Comparison of ENCODE assay signal across 26 cellular contexts in genomic region chr9:89171231-89171630, GRCh38. TPM values are rescaled to one million over a fixed set of nuclear protein-coding genes. Genes with fewer than 3 reads are reported as not detected.
"Had no signal": no experiment of that assay in that cellular context is flagged by ENCODE, and none has a peak within 500 bp of the region (broad histone marks: within the 10 kb centered on the region; RNA-seq: fewer than 3 reads in every experiment).

No MANE protein-coding gene starts in this region.

- H3K4me1 ChIP-seq: heart left ventricle, prostate gland, right atrium auricular region, uterus had no signal

- FAIRE-seq: islet of Langerhans, kidney had no signal

- ATAC-seq: heart left ventricle; left ventricle myocardium superior; mucosa of descending colon; naive thymus-derived CD4-positive, alpha-beta T cell; natural killer cell treated with Interleukin-12 subunit alpha and Interleukin-12 subunit beta and Interleukin-15 and Interleukin-18, amount 100 ng/mL, for 72 hours; stimulated activated effector memory CD8-positive, alpha-beta T cell treated with anti-CD3 and anti-CD28 coated beads, Interleukin-12 subunit alpha, Interleukin-12 subunit beta, amount 100 ng/mL, for 72 hours had no signal

- H3K36me3 ChIP-seq: heart left ventricle, ovary, prostate gland, right atrium auricular region, right lobe of liver, suprapubic skin, thoracic aorta, tibial nerve, uterus had no signal

- H3K27ac ChIP-seq: heart left ventricle, ovary, prostate gland, right atrium auricular region, right lobe of liver, skin epidermis, suprapubic skin, thoracic aorta, tibial nerve, uterus had no signal

- H3K27me3 ChIP-seq: ovary, right lobe of liver, tibial nerve had no signal

- H3K9me3 ChIP-seq: heart left ventricle, mucosa of descending colon, ovary, prostate gland, right atrium auricular region, right lobe of liver, suprapubic skin, thoracic aorta, tibial nerve, uterus had no signal

- DNase-seq: heart left ventricle; immature natural killer cell; kidney; left colon; left ventricle myocardium superior; midbrain; mucosa of descending colon; naive thymus-derived CD4-positive, alpha-beta T cell; ovary; right lobe of liver; stimulated activated CD4-positive, alpha-beta T cell treated with anti-CD3 and anti-CD28 coated beads, Interleukin-12 subunit alpha, Interleukin-12 subunit beta, amount 100 ng/mL, for 4 hours; stimulated activated CD4-positive, alpha-beta T cell treated with anti-CD3 and anti-CD28 coated beads, Interleukin-15, amount 100 ng/mL, for 24 hours; stimulated activated CD4-positive, alpha-beta T cell treated with anti-CD3 and anti-CD28 coated beads, Interleukin-2, amount 100 ng/mL, for 24 hours; stimulated activated CD4-positive, alpha-beta T cell treated with anti-CD3 and anti-CD28 coated beads, Interleukin-4, amount 100 ng/mL, for 1 hour; stimulated activated naive CD4-positive, alpha-beta T cell; uterus had no signal

- H3K4me3 ChIP-seq: heart left ventricle, lung, mucosa of descending colon, ovary, prostate gland, right atrium auricular region, right lobe of liver, skin epidermis, suprapubic skin, thoracic aorta, tibial nerve, uterus had no signal

RNA-seq across cellular contexts. Expression of gene SHC3, which starts 7.4 kb away (rescaled TPM):
- total RNA-seq: natural killer cell treated with Interleukin-12 subunit alpha and Interleukin-12 subunit beta and Interleukin-15 and Interleukin-18, amount 100 ng/mL, for 72 hours had no signal
- polyA plus RNA-seq: immature natural killer cell; naive thymus-derived CD4-positive, alpha-beta T cell had no signal
